In the genomic region with DNA sequence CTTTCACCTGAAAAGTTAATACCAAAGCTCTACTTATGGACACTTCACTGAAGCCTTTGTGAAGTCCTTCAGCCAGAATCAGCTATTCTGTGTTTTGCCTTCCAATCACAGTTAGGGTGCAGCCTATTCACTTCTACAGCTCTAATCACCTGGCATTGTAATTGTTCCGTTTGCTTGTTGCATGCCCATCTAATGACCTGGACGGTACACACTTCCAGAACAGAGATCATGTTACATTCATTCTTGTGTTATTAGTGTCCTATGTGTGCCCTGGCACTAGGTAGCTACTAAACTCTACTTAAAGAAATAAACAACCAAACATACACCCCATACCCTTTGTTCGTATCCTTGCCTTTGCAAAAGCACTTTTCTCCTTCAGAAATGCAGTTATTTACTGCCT, we compare ENCODE assay signal across 15 cellular contexts.
DNase-seq lines count a peak whose midpoint lies in the region; TF ChIP-seq lines count a peak whose summit lies in the region.
"Had no signal": no experiment of that assay in that cellular context is flagged by ENCODE, and none has a peak within 500 bp of the region (broad histone marks: within the 10 kb centered on the region; RNA-seq: fewer than 3 reads in every experiment).

No MANE protein-coding gene starts in this region.

- no peaks in the 10 kb centered on the region for H3K36me3 Mint-ChIP-seq in activated naive CD4-positive, alpha-beta T cell treated with anti-CD3 and anti-CD28 coated beads for 36 hours (ENCODE audit: low read depth)
- no peaks in the 10 kb centered on the region for H3K36me3 Mint-ChIP-seq in nephron progenitor cell (ENCODE audit: low read depth)
- no peaks in the 10 kb centered on the region for H3K36me3 Mint-ChIP-seq in progenitor cell of endocrine pancreas (ENCODE audit: insufficient read depth)
- no peaks in the 10 kb centered on the region for H3K36me3 Mint-ChIP-seq in CD14-positive monocyte
- H3K36me3 Mint-ChIP-seq: CD8-positive, alpha-beta T cell had no signal

- CTCF ChIA-PET in activated naive CD4-positive, alpha-beta T cell treated with anti-CD3 and anti-CD28 coated beads for 36 hours (lab: Charles Lee): no interaction called here

- TF ChIP-seq CTCF in nephron progenitor cell (IDR thresholded peaks at IDR 0.05) (no peak), progenitor cell of endocrine pancreas (IDR thresholded peaks at IDR 0.05; ENCODE audit: unreplicated experiment) (no peak), CD14-positive monocyte (IDR thresholded peaks at IDR 0.05) (no peak)

- H3K27ac Mint-ChIP-seq in activated naive CD4-positive, alpha-beta T cell treated with anti-CD3 and anti-CD28 coated beads for 36 hours: peak overlapping the region; percentile 36
- H3K27ac Mint-ChIP-seq in nephron progenitor cell (peak overlapping the region; percentile 47), progenitor cell of endocrine pancreas (no peak overlapping the region), CD14-positive monocyte (no peak overlapping the region)
- H3K27ac Mint-ChIP-seq: CD8-positive, alpha-beta T cell had no signal

- no peak overlapping the region for H3K4me3 Mint-ChIP-seq in activated naive CD4-positive, alpha-beta T cell treated with anti-CD3 and anti-CD28 coated beads for 36 hours
- H3K4me3 Mint-ChIP-seq in nephron progenitor cell: no peak overlapping the region
- no peak overlapping the region for H3K4me3 Mint-ChIP-seq in progenitor cell of endocrine pancreas (ENCODE audit: low read depth)
- no peak overlapping the region for H3K4me3 Mint-ChIP-seq in CD14-positive monocyte
- H3K4me3 Mint-ChIP-seq: CD8-positive, alpha-beta T cell; H9 had no signal

- peaks cover 2% of the 10 kb centered on the region for H3K9me3 Mint-ChIP-seq in activated naive CD4-positive, alpha-beta T cell treated with anti-CD3 and anti-CD28 coated beads for 36 hours
- H3K9me3 Mint-ChIP-seq in nephron progenitor cell (no peaks in the 10 kb centered on the region), progenitor cell of endocrine pancreas (ENCODE audit: low read depth) (no peaks in the 10 kb centered on the region), CD14-positive monocyte (peaks cover 2 to 9% (median 3%) of the 10 kb centered on the region in 7 donors)
- H3K9me3 Mint-ChIP-seq: H9 had no signal

- no peaks in the 10 kb centered on the region for H3K4me1 Mint-ChIP-seq in activated naive CD4-positive, alpha-beta T cell treated with anti-CD3 and anti-CD28 coated beads for 36 hours (ENCODE audit: low read depth)
- H3K4me1 Mint-ChIP-seq in nephron progenitor cell (peaks cover 40% of the 10 kb centered on the region), progenitor cell of endocrine pancreas (ENCODE audit: low read depth) (peaks cover 6% of the 10 kb centered on the region), CD14-positive monocyte (no peaks in the 10 kb centered on the region)

- intact Hi-C loops in activated naive CD4-positive, alpha-beta T cell treated with anti-CD3 and anti-CD28 coated beads for 36 hours (cut with micrococcal nuclease): no loop called here
- intact Hi-C loops in head of caudate nucleus (cut with DNase I) (no loop called here), CD14-positive monocyte (cut with micrococcal nuclease) (no loop called here)

- H3K27me3 Mint-ChIP-seq in activated naive CD4-positive, alpha-beta T cell treated with anti-CD3 and anti-CD28 coated beads for 36 hours (ENCODE audit: low read depth): no peaks in the 10 kb centered on the region
- H3K27me3 Mint-ChIP-seq in nephron progenitor cell (ENCODE audit: low read depth, poor library complexity) (no peaks in the 10 kb centered on the region), progenitor cell of endocrine pancreas (no peaks in the 10 kb centered on the region), CD14-positive monocyte (ENCODE audit: low read depth in 3 of 3) (peaks cover 0 to 1% (median 0%) of the 10 kb centered on the region in 3 donors)

- no peak for DNase-seq in activated naive CD4-positive, alpha-beta T cell treated with anti-CD3 and anti-CD28 coated beads for 36 hours
- no peak for DNase-seq in activated naive CD4-positive, alpha-beta T cell (lab: John Stamatoyannopoulos, UW)
- peak; percentile 4 for DNase-seq in astrocyte of the hippocampus (ENCODE audit: low read depth, low spot score)
- no peak for DNase-seq in nephron progenitor cell
- no peak for DNase-seq in progenitor cell of endocrine pancreas (ENCODE audit: low spot score, unreplicated experiment)
- DNase-seq in head of caudate nucleus: no peak
- no peak for DNase-seq in CD14-positive monocyte (ENCODE audit: low spot score)
- DNase-seq: CD8-positive, alpha-beta T cell; COR-L47; DMS 273 treated with DMSO at 0.1 percent for 48 hours; DMS53; DND-41; EL; H9; IMR-90 had no signal

Comparison
In these comparisons a context has a peak if more than half of its experiments do, and no peak if none do; other contexts are left out.
1. H3K27ac Mint-ChIP-seq: peak in activated naive CD4-positive, alpha-beta T cell treated with anti-CD3 and anti-CD28 coated beads for 36 hours (single experiment) and nephron progenitor cell (single experiment); none in progenitor cell of endocrine pancreas (single experiment) and CD14-positive monocyte (0 of 7).